ENCODE assay signal across 19 cellular contexts in genomic region chr22:44916281-44917231, GRCh38.
"Had no signal": no experiment of that assay in that cellular context is flagged by ENCODE, and none has a peak within 500 bp of the region (broad histone marks: within the 10 kb centered on the region; RNA-seq: fewer than 3 reads in every experiment).

No MANE protein-coding gene starts in this region.

- H3K9me3 Mint-ChIP-seq: activated T-cell treated with anti-CD3 and anti-CD28 coated beads, Interleukin-2, amount 50 U/mL, for 4 hours had no signal

- H3K9me3 ChIP-seq: heart left ventricle, testis had no signal

- H3K4me3 Mint-ChIP-seq: activated CD8-positive, alpha-beta T cell treated with anti-CD3 and anti-CD28 coated beads for 36 hours; activated T-cell treated with anti-CD3 and anti-CD28 coated beads, Interleukin-2, amount 50 U/mL, for 4 hours; dendritic cell treated with granulocyte-macrophage colony-stimulating factor and Interleukin-4, amounts not matched to agents 40 ng/mL and 50 ng/mL, for 4 days; naive thymus-derived CD8-positive, alpha-beta T cell; stimulated activated naive CD8-positive, alpha-beta T cell treated with anti-CD3 and anti-CD28 coated beads, Interleukin-15, amount 100 ng/mL, for 72 hours had no signal

- H3K4me1 Mint-ChIP-seq: naive thymus-derived CD8-positive, alpha-beta T cell; stimulated activated naive CD8-positive, alpha-beta T cell treated with anti-CD3 and anti-CD28 coated beads, Interleukin-15, amount 100 ng/mL, for 72 hours had no signal

- H3K4me1 ChIP-seq: heart left ventricle, testis had no signal

- H3K27ac Mint-ChIP-seq: activated CD8-positive, alpha-beta T cell treated with anti-CD3 and anti-CD28 coated beads for 36 hours; dendritic cell treated with granulocyte-macrophage colony-stimulating factor and Interleukin-4, amounts not matched to agents 40 ng/mL and 50 ng/mL, for 4 days; naive thymus-derived CD8-positive, alpha-beta T cell; stimulated activated naive CD8-positive, alpha-beta T cell treated with anti-CD3 and anti-CD28 coated beads, Interleukin-15, amount 100 ng/mL, for 72 hours had no signal

- ATAC-seq: activated CD8-positive, alpha-beta T cell treated with anti-CD3 and anti-CD28 coated beads for 36 hours; activated T-cell treated with anti-CD3 and anti-CD28 coated beads, Interleukin-2, amount 50 U/mL, for 4 hours; left colon; naive thymus-derived CD8-positive, alpha-beta T cell; right cardiac atrium; SK-N-SH treated with all-trans-retinoic acid at 6 μM for 48 hours; stimulated activated naive CD8-positive, alpha-beta T cell treated with anti-CD3 and anti-CD28 coated beads, Interleukin-15, amount 100 ng/mL, for 72 hours had no signal

- H3K27me3 ChIP-seq: brain microvascular endothelial cell, heart left ventricle, testis had no signal

- H3K4me3 ChIP-seq: heart left ventricle, testis had no signal

- H3K27ac ChIP-seq: brain microvascular endothelial cell, heart left ventricle, testis had no signal

- H3K27me3 Mint-ChIP-seq: stimulated activated naive CD8-positive, alpha-beta T cell treated with anti-CD3 and anti-CD28 coated beads, Interleukin-15, amount 100 ng/mL, for 72 hours had no signal

- H3K36me3 ChIP-seq: brain microvascular endothelial cell, heart left ventricle had no signal

- DNase-seq: activated CD4-positive, alpha-beta T cell treated with anti-CD3 and anti-CD28 coated beads for 4 hours; activated CD8-positive, alpha-beta T cell treated with anti-CD3 and anti-CD28 coated beads for 36 hours; activated gamma-delta T cell treated with Interleukin-2 at 50 U/mL for 16 hours; activated T-cell treated with anti-CD3 and anti-CD28 coated beads, Interleukin-2, amount 50 U/mL, for 4 hours; anterior cingulate cortex; brain microvascular endothelial cell; effector memory CD4-positive, alpha-beta T cell; foreskin melanocyte; mesenchymal stem cell; stimulated activated naive CD8-positive, alpha-beta T cell treated with anti-CD3 and anti-CD28 coated beads, Interleukin-15, amount 100 ng/mL, for 72 hours; T-helper 1 cell; T1000 had no signal
